Comparison of ENCODE assay signal across 8 cellular contexts in the genomic region with DNA sequence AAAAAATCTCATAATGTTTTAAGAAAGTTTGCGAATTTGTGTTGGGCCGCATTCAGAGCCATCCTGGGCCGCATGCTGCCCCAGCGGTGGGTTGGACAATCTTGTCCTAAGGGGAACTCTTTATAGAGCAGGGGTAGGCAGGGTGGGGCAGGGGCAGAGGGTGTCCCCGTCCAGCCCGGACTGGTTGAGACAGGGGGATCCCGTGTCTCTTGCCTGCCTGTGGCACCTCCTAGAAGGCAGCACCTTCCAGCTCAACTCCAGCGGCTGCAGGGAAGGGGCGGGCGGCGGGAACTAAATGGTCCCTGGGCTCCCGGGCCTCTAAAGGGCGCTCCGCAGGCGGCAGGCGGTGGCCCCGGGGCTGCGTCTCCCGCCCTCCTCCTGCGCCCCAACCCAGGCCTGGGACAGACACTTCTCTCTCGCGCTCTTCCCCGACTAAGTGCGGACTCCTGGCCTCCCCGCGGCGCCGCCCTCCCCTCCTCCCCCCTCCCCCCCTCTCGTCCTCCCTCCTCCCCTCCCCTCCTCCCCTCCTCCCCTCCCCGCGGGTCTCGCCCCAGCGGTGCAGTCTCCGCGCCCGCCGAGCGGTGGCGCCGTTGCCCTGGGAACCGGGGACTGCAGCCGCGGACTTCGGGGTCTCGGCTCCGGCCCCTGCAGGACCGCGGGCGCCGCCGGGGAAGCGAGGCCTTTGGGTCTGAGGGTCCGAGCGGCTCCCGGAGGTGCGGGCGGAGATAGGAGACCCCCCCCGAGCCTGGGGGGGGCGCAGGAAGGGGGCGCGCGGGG.
DNase-seq lines count a peak whose midpoint lies in the region; ATAC-seq and TF ChIP-seq lines count a peak whose summit lies in the region.

No MANE protein-coding gene starts in this region.

- POLR2A ChIA-PET in GM10248 (lab: Yijun Ruan, JAX) = no interaction called here

- DNase-seq in GM10248 (ENCODE audit: extremely low spot score) (peak; percentile 68), NCI-H1092 (lab: John Stamatoyannopoulos, UW) (peak; percentile 16), Right ventricle myocardium superior (no peak), sciatic nerve (ENCODE audit: low spot score) (no peak)
- peak; percentile 51 to 78 for DNase-seq in activated T-cell treated with anti-CD3 and anti-CD28 coated beads, Interleukin-2, amount 50 U/mL, for 72 hours

- no peaks in the 10 kb centered on the region for H3K4me1 Mint-ChIP-seq in activated T-cell treated with anti-CD3 and anti-CD28 coated beads, Interleukin-2, amount 50 U/mL, for 72 hours (ENCODE audit: low read depth)

- CTCF ChIA-PET in GM10248 (lab: Yijun Ruan, JAX) = no interaction called here

- peak; percentile 25 to 54 for ATAC-seq in activated T-cell treated with anti-CD3 and anti-CD28 coated beads, Interleukin-2, amount 50 U/mL, for 72 hours (replicated peaks in 1 of 2)
- ATAC-seq in Right ventricle myocardium superior (ENCODE audit: poor library complexity) (peak; percentile 66), sciatic nerve (peak; percentile 29), GM19351 (IDR thresholded peaks at IDR 0.05; ENCODE audit: unreplicated experiment) (no peak), GM21737 (IDR thresholded peaks at IDR 0.05; ENCODE audit: unreplicated experiment) (no peak), GM21447 (IDR thresholded peaks at IDR 0.05; ENCODE audit: unreplicated experiment) (no peak)

- intact Hi-C loops in Right ventricle myocardium superior (cut with DNase I) (no loop called here), sciatic nerve (cut with DNase I) (no loop called here)

- no peak overlapping the region for H3K27ac Mint-ChIP-seq in activated T-cell treated with anti-CD3 and anti-CD28 coated beads, Interleukin-2, amount 50 U/mL, for 72 hours

- H3K27me3 Mint-ChIP-seq in activated T-cell treated with anti-CD3 and anti-CD28 coated beads, Interleukin-2, amount 50 U/mL, for 72 hours (ENCODE audit: low read depth) = peaks cover 68% of the 10 kb centered on the region

- peak overlapping the region; percentile 11 to 34 for H3K4me3 Mint-ChIP-seq in activated T-cell treated with anti-CD3 and anti-CD28 coated beads, Interleukin-2, amount 50 U/mL, for 72 hours

- peak; percentile 32 for TF ChIP-seq CTCF in GM10248 (IDR thresholded peaks at IDR 0.05; ENCODE audit: control extremely low read depth, extremely low read depth, low read depth, missing control alignments)

- H3K9me3 Mint-ChIP-seq in activated T-cell treated with anti-CD3 and anti-CD28 coated beads, Interleukin-2, amount 50 U/mL, for 72 hours = no peaks in the 10 kb centered on the region

- no peaks in the 10 kb centered on the region for H3K36me3 Mint-ChIP-seq in activated T-cell treated with anti-CD3 and anti-CD28 coated beads, Interleukin-2, amount 50 U/mL, for 72 hours (ENCODE audit: insufficient read depth in 2 of 2)

Comparison
In these comparisons a context has a peak if more than half of its experiments do, and no peak if none do; other contexts are left out.
1. DNase-seq: peak in GM10248 (single experiment), NCI-H1092 (single experiment) and activated T-cell treated with anti-CD3 and anti-CD28 coated beads, Interleukin-2, amount 50 U/mL, for 72 hours (2 of 2); none in Right ventricle myocardium superior (single experiment) and sciatic nerve (single experiment).
2. ATAC-seq: peak in activated T-cell treated with anti-CD3 and anti-CD28 coated beads, Interleukin-2, amount 50 U/mL, for 72 hours (2 of 2), Right ventricle myocardium superior (single experiment) and sciatic nerve (single experiment); none in GM19351 (single experiment), GM21737 (single experiment) and GM21447 (single experiment).